In genomic region chr6:28224131-28225055, GRCh38 we compare ENCODE assay signal across 8 cellular contexts. TPM values are rescaled to one million over a fixed set of nuclear protein-coding genes. Genes with fewer than 3 reads are reported as not detected.
DNase-seq lines count a peak whose midpoint lies in the region; TF ChIP-seq lines count a peak whose summit lies in the region.

No MANE protein-coding gene starts in this region.

- H3K27me3 Mint-ChIP-seq in endothelial cell (ENCODE audit: unreplicated experiment) (peaks cover 6% of the 10 kb centered on the region), osteocyte (ENCODE audit: unreplicated experiment) (peaks cover 34% of the 10 kb centered on the region)

- H3K9me3 Mint-ChIP-seq in endothelial cell (ENCODE audit: unreplicated experiment) = no peaks in the 10 kb centered on the region
- no peaks in the 10 kb centered on the region for H3K9me3 Mint-ChIP-seq in osteocyte (ENCODE audit: unreplicated experiment)

- peak overlapping the region; percentile 93 for H3K4me3 ChIP-seq in DOHH2 (ENCODE audit: low read length)

- in situ Hi-C loops in ACHN (cut with HindIII; ENCODE audit: low pct_ligation_motif_present, low pct_unique_long_range_greater_than_20kb, low sequenced_read_pairs) = no loop called here

- peak overlapping the region; percentile 90 for H3K4me3 Mint-ChIP-seq in endothelial cell (ENCODE audit: unreplicated experiment)
- H3K4me3 Mint-ChIP-seq in osteocyte (ENCODE audit: unreplicated experiment) = peak overlapping the region; percentile 93

- H3K27me3 ChIP-seq in DOHH2 (ENCODE audit: control insufficient read depth, low read length) = peaks cover 12% of the 10 kb centered on the region

- TF ChIP-seq CTCF in DOHH2 (IDR thresholded peaks at IDR 0.05; ENCODE audit: low read depth, low read length, poor library complexity, severe bottlenecking) = no peak
- no peak for TF ChIP-seq CTCF in endothelial cell (IDR thresholded peaks at IDR 0.05; ENCODE audit: unreplicated experiment)
- TF ChIP-seq CTCF in osteocyte (IDR thresholded peaks at IDR 0.05) = no peak

- H3K4me2 ChIP-seq in DOHH2 (ENCODE audit: low read length) = peak overlapping the region; percentile 93

- DNase-seq in NCI-H69 (lab: John Stamatoyannopoulos, UW) (peak; percentile 25), endothelial cell (ENCODE audit: low spot score) (no peak), osteocyte (ENCODE audit: extremely low spot score, unreplicated experiment) (no peak), SW 1271 (lab: John Stamatoyannopoulos, UW) (no peak), NCI-H1092 (lab: John Stamatoyannopoulos, UW) (no peak), ACHN (no peak), activated gamma-delta T cell treated with Interleukin-2 at 50 U/mL for 16 hours (no peak)

- H3K79me2 ChIP-seq in DOHH2 (ENCODE audit: control insufficient read depth, low read length) = peaks cover 7% of the 10 kb centered on the region

- H4K20me1 ChIP-seq in DOHH2 (ENCODE audit: control insufficient read depth, insufficient read depth, low read depth, low read length) = no peaks in the 10 kb centered on the region

- H3K9me3 ChIP-seq in DOHH2 (ENCODE audit: control insufficient read depth, insufficient read depth, low read length) = no peaks in the 10 kb centered on the region

- H3K4me1 Mint-ChIP-seq in endothelial cell (ENCODE audit: unreplicated experiment) (peaks cover 32% of the 10 kb centered on the region), osteocyte (ENCODE audit: unreplicated experiment) (peaks cover 14% of the 10 kb centered on the region)

- H3K27ac Mint-ChIP-seq in endothelial cell (ENCODE audit: unreplicated experiment) (peak overlapping the region; percentile 97), osteocyte (ENCODE audit: unreplicated experiment) (peak overlapping the region; percentile 95)

- H3K4me1 ChIP-seq in DOHH2 (ENCODE audit: control insufficient read depth, low read length) = peaks cover 19% of the 10 kb centered on the region

- H3K36me3 ChIP-seq in DOHH2 (ENCODE audit: control insufficient read depth, low read length) = peaks cover 18% of the 10 kb centered on the region

- H3K36me3 Mint-ChIP-seq in endothelial cell (ENCODE audit: low read depth, unreplicated experiment) = peaks cover 12% of the 10 kb centered on the region
- H3K36me3 Mint-ChIP-seq in osteocyte (ENCODE audit: unreplicated experiment) = peaks cover 22% of the 10 kb centered on the region

- H3K27ac ChIP-seq in DOHH2 (ENCODE audit: low read depth, low read length) = no peak overlapping the region

- 0 out of 2 replicates have a peak, but pooled peaks cover 5% of the 10 kb centered on the region for H3F3A ChIP-seq in DOHH2 (ENCODE audit: control insufficient read depth, insufficient read depth)

- no peaks in the 10 kb centered on the region for H3K9me2 ChIP-seq in DOHH2 (replicated peaks; ENCODE audit: control insufficient read depth, low read length)

RNA-seq across cellular contexts. Expression of gene ZSCAN9, which starts 0.7 kb away (rescaled TPM):
- 17.5 TPM for total RNA-seq in endothelial cell (ENCODE audit: unreplicated experiment)
- 14.9 and 16.7 TPM in 2 replicates for total RNA-seq in osteocyte

RNA-seq across cellular contexts. Expression of gene ZKSCAN4, which starts 27.7 kb away (rescaled TPM):
- total RNA-seq in endothelial cell (ENCODE audit: unreplicated experiment) = 10.6 TPM
- total RNA-seq in osteocyte = 7.2 and 8.0 TPM in 2 replicates

RNA-seq across cellular contexts. Expression of gene NKAPL, which starts 34.7 kb away (rescaled TPM):
- total RNA-seq in endothelial cell (ENCODE audit: unreplicated experiment) (0.44 TPM), osteocyte (not detected in 2 replicates)

RNA-seq across cellular contexts. Expression of gene ZSCAN26, which starts 42.5 kb away (rescaled TPM):
- 18.4 TPM for total RNA-seq in endothelial cell (ENCODE audit: unreplicated experiment)
- total RNA-seq in osteocyte = 17.5 and 19.8 TPM in 2 replicates

RNA-seq across cellular contexts. Expression of gene PGBD1, which starts 57.0 kb away (rescaled TPM):
- total RNA-seq in endothelial cell (ENCODE audit: unreplicated experiment) (9.7 TPM), osteocyte (7.6 and 7.8 TPM in 2 replicates)
